ENCODE assay signal across 2 cellular contexts in the genomic region with DNA sequence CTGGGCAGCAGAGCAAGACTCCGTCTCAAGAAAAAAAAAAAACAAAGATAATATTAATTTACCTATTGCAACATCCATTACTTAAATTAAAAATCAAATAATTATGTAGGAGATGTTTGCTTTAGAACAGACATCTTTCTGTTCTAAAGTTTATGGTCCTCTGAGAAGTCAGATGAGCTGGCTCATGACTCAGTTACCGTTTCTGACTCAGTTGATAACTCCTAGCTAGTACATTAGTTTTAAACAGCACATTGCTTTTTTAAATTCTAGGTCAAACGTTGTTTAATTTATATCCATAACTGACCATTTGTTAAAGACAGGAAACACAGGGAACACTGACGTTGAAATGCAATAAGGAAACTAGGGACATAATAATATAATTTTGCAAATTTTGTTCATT.
TF ChIP-seq lines count a peak whose summit lies in the region.

No MANE protein-coding gene starts in this region.

TF ChIP-seq in IMR-90, 13 proteins besides CTCF, POLR2A, EP300 and RAD21 (continued from another document):
- TF ChIP-seq, protein P1, sequence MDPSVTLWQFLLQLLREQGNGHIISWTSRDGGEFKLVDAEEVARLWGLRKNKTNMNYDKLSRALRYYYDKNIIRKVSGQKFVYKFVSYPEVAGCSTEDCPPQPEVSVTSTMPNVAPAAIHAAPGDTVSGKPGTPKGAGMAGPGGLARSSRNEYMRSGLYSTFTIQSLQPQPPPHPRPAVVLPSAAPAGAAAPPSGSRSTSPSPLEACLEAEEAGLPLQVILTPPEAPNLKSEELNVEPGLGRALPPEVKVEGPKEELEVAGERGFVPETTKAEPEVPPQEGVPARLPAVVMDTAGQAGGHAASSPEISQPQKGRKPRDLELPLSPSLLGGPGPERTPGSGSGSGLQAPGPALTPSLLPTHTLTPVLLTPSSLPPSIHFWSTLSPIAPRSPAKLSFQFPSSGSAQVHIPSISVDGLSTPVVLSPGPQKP (IDR thresholded peaks at IDR 0.05; ENCODE audit: borderline replicate concordance, low read depth, low read length), result no peak
- TF ChIP-seq BHLHE40 (IDR thresholded peaks at IDR 0.05; ENCODE audit: low read depth, low read length) (no peak), CEBPB (IDR thresholded peaks at IDR 0.05; ENCODE audit: low read depth, low read length) (peak; percentile 44; the same call in 1 of the 2 replicates), SMC3 (IDR thresholded peaks at IDR 0.05; ENCODE audit: low read depth, low read length) (no peak)

TF ChIP-seq in endothelial cell of umbilical vein, 7 proteins besides CTCF, POLR2A, EP300 and RAD21:
- TF ChIP-seq, protein P2, sequence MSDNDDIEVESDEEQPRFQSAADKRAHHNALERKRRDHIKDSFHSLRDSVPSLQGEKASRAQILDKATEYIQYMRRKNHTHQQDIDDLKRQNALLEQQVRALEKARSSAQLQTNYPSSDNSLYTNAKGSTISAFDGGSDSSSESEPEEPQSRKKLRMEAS (IDR thresholded peaks at IDR 0.05; ENCODE audit: insufficient read depth, insufficient read length), result no peak
- no peak for TF ChIP-seq MYC (IDR thresholded peaks at IDR 0.05; ENCODE audit: low read depth, low read length)
- TF ChIP-seq GATA2 (IDR thresholded peaks at IDR 0.05; ENCODE audit: insufficient read depth, insufficient read length, low read depth, low read length), result no peak
- peak; percentile 17 for TF ChIP-seq FOS (IDR thresholded peaks at IDR 0.05; ENCODE audit: borderline replicate concordance, insufficient read depth, low read length)
TF ChIP-seq in endothelial cell of umbilical vein: peak in this region for 1.
